In genomic region chr1:29752141-29752540, GRCh38 we compare ENCODE assay signal across 1 cellular context.
TF ChIP-seq lines count a peak whose summit lies in the region.

No MANE protein-coding gene starts in this region.

TF ChIP-seq in WTC11, 78 proteins besides CTCF, POLR2A, EP300 and RAD21 (continued from another document):
- TF ChIP-seq PRDM15 (CRISPR knock-in tag; IDR thresholded peaks at IDR 0.05) (no peak), USF2 (CRISPR knock-in tag; IDR thresholded peaks at IDR 0.05) (no peak), CDX4 (CRISPR knock-in tag; IDR thresholded peaks at IDR 0.05; ENCODE audit: borderline replicate concordance) (no peak), E2F5 (CRISPR knock-in tag; IDR thresholded peaks at IDR 0.05) (no peak), RORB (CRISPR knock-in tag; IDR thresholded peaks at IDR 0.05) (no peak), ZNF138 (CRISPR knock-in tag; conservative IDR thresholded peaks at IDR 0.05) (no peak), ZNF671 (CRISPR knock-in tag; IDR thresholded peaks at IDR 0.05) (no peak)
TF ChIP-seq in WTC11: peak in this region for 0.
